ENCODE assay signal across 8 cellular contexts in the genomic region with DNA sequence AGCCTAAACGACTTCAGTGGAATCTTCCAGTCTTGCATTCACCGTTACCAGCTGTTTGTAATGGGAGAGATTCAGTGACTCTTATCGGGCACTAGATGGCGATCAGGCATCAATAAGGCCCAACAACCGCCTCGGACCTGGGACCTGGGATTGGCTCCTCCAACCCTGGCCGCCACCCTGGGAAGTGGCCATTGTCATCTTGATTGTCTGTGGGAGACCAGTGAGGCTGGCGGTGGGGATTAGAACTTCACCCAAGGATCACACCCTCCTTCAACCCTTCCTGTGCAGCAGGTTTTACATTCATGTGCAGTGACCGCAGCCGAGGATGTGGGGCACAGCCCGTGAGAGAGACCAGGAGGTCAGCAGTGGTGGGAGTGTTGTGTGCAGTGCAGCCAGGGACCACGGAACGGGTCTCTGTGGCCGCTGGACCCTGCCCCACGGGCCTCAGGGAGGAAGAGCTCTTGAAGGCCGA.
DNase-seq lines count a peak whose midpoint lies in the region; ATAC-seq and TF ChIP-seq lines count a peak whose summit lies in the region.

No MANE protein-coding gene starts in this region.

- peak; percentile 96 for TF ChIP-seq CTCF in Loucy (conservative IDR thresholded peaks at IDR 0.05; ENCODE audit: low read length)
- peak; percentile 30 to 78 (median 65) for TF ChIP-seq CTCF in prostate gland (IDR thresholded peaks at IDR 0.05)

- intact Hi-C loops in head of caudate nucleus (cut with DNase I) (loop anchor here (5.0 to 10.0 kb wide), 2 partner anchors 367 to 409 kb away; no protein-coding TSS in a partner anchor), prostate gland (cut with DNase I) (loop anchor here (2.0 to 5.0 kb wide), 2 partner anchors 152 to 365 kb away; no protein-coding TSS in a partner anchor)

- H3K4me1 ChIP-seq in Loucy (ENCODE audit: insufficient read depth, low read length, poor library complexity, severe bottlenecking) (no peaks in the 10 kb centered on the region), SJCRH30 (peaks cover 6% of the 10 kb centered on the region), prostate gland (replicated peaks) (no peaks in the 10 kb centered on the region)

- no peaks in the 10 kb centered on the region for H4K20me1 ChIP-seq in Loucy (ENCODE audit: insufficient read depth, low read length, poor library complexity, severe bottlenecking)

- H3K36me3 ChIP-seq in Loucy (ENCODE audit: insufficient read depth, low read length), result no peaks in the 10 kb centered on the region
- no peaks in the 10 kb centered on the region for H3K36me3 ChIP-seq in SJCRH30
- H3K36me3 ChIP-seq in prostate gland, result no peaks in the 10 kb centered on the region

- H3K79me2 ChIP-seq in Loucy (ENCODE audit: insufficient read depth, low read length), result no peaks in the 10 kb centered on the region

- no peaks in the 10 kb centered on the region for H3K27me3 ChIP-seq in Loucy (ENCODE audit: insufficient read depth, low read length, poor library complexity, severe bottlenecking)
- no peaks in the 10 kb centered on the region for H3K27me3 ChIP-seq in SJCRH30
- H3K27me3 ChIP-seq in prostate gland (replicated peaks; ENCODE audit: insufficient read depth), result no peaks in the 10 kb centered on the region

- H3F3A ChIP-seq in Loucy (ENCODE audit: low read depth), result no peaks in the 10 kb centered on the region

- 42% methylated on average over 16 of the region's 16 CpGs for WGBS in prostate gland

- H3K27ac ChIP-seq in SJCRH30 (no peak overlapping the region), prostate gland (no peak overlapping the region)

- H2AFZ ChIP-seq in Loucy (ENCODE audit: low read length), result no peak overlapping the region

- H3K4me2 ChIP-seq in Loucy (ENCODE audit: low read depth, low read length, poor library complexity, severe bottlenecking), result no peak overlapping the region

- H3K9me2 ChIP-seq in Loucy (replicated peaks; ENCODE audit: low read depth, low read length), result no peaks in the 10 kb centered on the region

- H3K4me3 ChIP-seq in Loucy (ENCODE audit: low read length, poor library complexity, severe bottlenecking) (no peak overlapping the region), SJCRH30 (no peak overlapping the region), prostate gland (no peak overlapping the region)

- no peaks in the 10 kb centered on the region for H3K9me3 ChIP-seq in Loucy (ENCODE audit: insufficient read depth, low read depth, low read length)
- no peaks in the 10 kb centered on the region for H3K9me3 ChIP-seq in SJCRH30 (replicated peaks)
- no peaks in the 10 kb centered on the region for H3K9me3 ChIP-seq in prostate gland

- no peak for ATAC-seq in HG02970 (IDR thresholded peaks at IDR 0.05; ENCODE audit: low FRiP score, unreplicated experiment)

- TF ChIP-seq POLR2A in prostate gland (IDR thresholded peaks at IDR 0.05), result no peak

- DNase-seq in NCI-H1417 (lab: John Stamatoyannopoulos, UW) (peak; percentile 44 to 88 (median 66)), NCI-H1417 treated with DMSO at 0.1 percent for 48 hours (lab: John Stamatoyannopoulos, UW) (no peak), SJCRH30 (peak; percentile 81 to 93), head of caudate nucleus (peak; percentile 23 to 81 (median 52)), prostate gland (ENCODE audit: low spot score) (peak; percentile 43)
- DNase-seq in activated naive CD4-positive, alpha-beta T cell treated with anti-CD3 and anti-CD28 coated beads, Interleukin-2, amount 50 U/mL, for 16 hours, result peak; percentile 36

- H3K9ac ChIP-seq in Loucy (ENCODE audit: low read depth, low read length, poor library complexity, severe bottlenecking), result no peak overlapping the region
